ENCODE assay signal across 1 cellular context in genomic region chr5:36240779-36241635, GRCh38.
TF ChIP-seq lines count a peak whose summit lies in the region.

No MANE protein-coding gene starts in this region.

TF ChIP-seq in K562, 482 proteins besides CTCF, POLR2A, EP300 and RAD21 (continued from another document and continues in another):
- TF ChIP-seq HDAC2 (IDR thresholded peaks at IDR 0.05) (peak; percentile 47; the same call in 1 of the 2 replicates), ZNF354B (CRISPR knock-in tag; IDR thresholded peaks at IDR 0.05) (no peak), MYC (IDR thresholded peaks at IDR 0.05; ENCODE audit: low read depth, low read length) (peak; percentile 19; the same call in 1 of the 2 replicates), MYC (CRISPR knock-in tag; IDR thresholded peaks at IDR 0.05; ENCODE audit: borderline replicate concordance, low read depth) (peak; percentile 70; the same call in 1 of the 2 replicates), CBX1 (IDR thresholded peaks at IDR 0.05; ENCODE audit: low read depth) (0 out of 2 replicates have a peak, but pooled peaks have one; percentile 48), EWSR1 (IDR thresholded peaks at IDR 0.05; ENCODE audit: borderline replicate concordance, low read depth, partially characterized antibody) (no peak), ZNF785 (CRISPR knock-in tag; IDR thresholded peaks at IDR 0.05) (no peak), TEAD2 (tag; IDR thresholded peaks at IDR 0.05) (no peak), FOXA3 (CRISPR knock-in tag; conservative IDR thresholded peaks at IDR 0.05 in 1 of 2, IDR thresholded peaks at IDR 0.05 in 1 of 2) (no peak), HNRNPK (IDR thresholded peaks at IDR 0.05; ENCODE audit: low read depth, low read length, poor library complexity, severe bottlenecking) (no peak), ZBTB49 (CRISPR knock-in tag; IDR thresholded peaks at IDR 0.05; ENCODE audit: borderline replicate concordance) (no peak), SMARCC2 (IDR thresholded peaks at IDR 0.05; ENCODE audit: low read depth) (no peak), SRSF1 (IDR thresholded peaks at IDR 0.05; ENCODE audit: low read depth, low read length) (no peak), ZNF79 (CRISPR knock-in tag; IDR thresholded peaks at IDR 0.05; ENCODE audit: low read depth) (no peak), NR4A1 (CRISPR knock-in tag; IDR thresholded peaks at IDR 0.05) (peak; percentile 5; the same call in 1 of the 2 replicates), NR4A1 (tag; IDR thresholded peaks at IDR 0.05) (peak; percentile 58; the same call in 1 of the 2 replicates), RBM15 (IDR thresholded peaks at IDR 0.05; ENCODE audit: insufficient read depth, low read length) (no peak), PCBP1 (IDR thresholded peaks at IDR 0.05; ENCODE audit: low read depth, low read length, poor library complexity, severe bottlenecking) (no peak), SREBF2 (CRISPR knock-in tag; IDR thresholded peaks at IDR 0.05) (0 out of 2 replicates have a peak, but pooled peaks have one; percentile 35), FOXO4 (CRISPR knock-in tag; IDR thresholded peaks at IDR 0.05) (no peak), CREBBP (IDR thresholded peaks at IDR 0.05; ENCODE audit: low read depth, low read length) (no peak), SAFB2 (IDR thresholded peaks at IDR 0.05; ENCODE audit: borderline replicate concordance, low read depth, low read length, severe bottlenecking) (no peak), ZNF583 (CRISPR knock-in tag; IDR thresholded peaks at IDR 0.05) (no peak), PTRF (tag; IDR thresholded peaks at IDR 0.05) (no peak), ZSCAN29 (IDR thresholded peaks at IDR 0.05) (no peak), THRA (IDR thresholded peaks at IDR 0.05) (no peak), ZNF121 (CRISPR knock-in tag; conservative IDR thresholded peaks at IDR 0.05) (no peak; the same call in 1 of the 2 replicates), RBM39 (optimal IDR thresholded peaks at IDR 0.05; ENCODE audit: low read depth, low read length) (peak; percentile 24), GABPB2 (CRISPR knock-in tag; conservative IDR thresholded peaks at IDR 0.05) (no peak), ESRRA (IDR thresholded peaks at IDR 0.05; ENCODE audit: borderline replicate concordance, low read depth) (no peak), ZNF175 (CRISPR knock-in tag; IDR thresholded peaks at IDR 0.05; ENCODE audit: low read depth) (no peak), CEBPG (CRISPR knock-in tag; IDR thresholded peaks at IDR 0.05) (no peak), CEBPG (tag; conservative IDR thresholded peaks at IDR 0.05 in 1 of 2, IDR thresholded peaks at IDR 0.05 in 1 of 2) (no peak), TRIM24 (IDR thresholded peaks at IDR 0.05) (0 out of 4 replicates have a peak, but pooled peaks of 1 of the 2 experiments have one; percentile 42), HOMEZ (CRISPR knock-in tag; IDR thresholded peaks at IDR 0.05) (no peak), E2F1 (CRISPR knock-in tag; IDR thresholded peaks at IDR 0.05) (no peak), RBM22 (IDR thresholded peaks at IDR 0.05; ENCODE audit: low read depth, low read length, poor library complexity, severe bottlenecking) (peak; percentile 55), ZNF696 (CRISPR knock-in tag; conservative IDR thresholded peaks at IDR 0.05) (no peak), ARID3A (IDR thresholded peaks at IDR 0.05; ENCODE audit: borderline replicate concordance, low read depth, low read length) (no peak), HES1 (IDR thresholded peaks at IDR 0.05; ENCODE audit: low read depth) (no peak), PYGO2 (tag; IDR thresholded peaks at IDR 0.05) (no peak), ZNF77 (CRISPR knock-in tag; IDR thresholded peaks at IDR 0.05) (no peak), TEAD1 (CRISPR knock-in tag; IDR thresholded peaks at IDR 0.05) (no peak), CHAMP1 (IDR thresholded peaks at IDR 0.05) (no peak), ZNF717 (CRISPR knock-in tag; IDR thresholded peaks at IDR 0.05) (no peak), NR2F6 (CRISPR knock-in tag; IDR thresholded peaks at IDR 0.05) (no peak), IRF1 (CRISPR knock-in tag; IDR thresholded peaks at IDR 0.05; ENCODE audit: borderline replicate concordance) (no peak), ZKSCAN3 (CRISPR knock-in tag; IDR thresholded peaks at IDR 0.05) (no peak), SNRNP70 (optimal IDR thresholded peaks at IDR 0.05; ENCODE audit: low read depth, low read length) (no peak), RNF219 (CRISPR knock-in tag; IDR thresholded peaks at IDR 0.05) (no peak), ZNF274 (IDR thresholded peaks at IDR 0.05; ENCODE audit: borderline replicate concordance, low read depth, low read length) (no peak), ELF2 (CRISPR knock-in tag; IDR thresholded peaks at IDR 0.05) (no peak), NR0B1 (IDR thresholded peaks at IDR 0.05; ENCODE audit: partially characterized antibody) (no peak), ZKSCAN8 (CRISPR knock-in tag; IDR thresholded peaks at IDR 0.05) (no peak), NCOR1 (IDR thresholded peaks at IDR 0.05) (no peak)
